Comparison of ENCODE assay signal across 8 cellular contexts in the genomic region with DNA sequence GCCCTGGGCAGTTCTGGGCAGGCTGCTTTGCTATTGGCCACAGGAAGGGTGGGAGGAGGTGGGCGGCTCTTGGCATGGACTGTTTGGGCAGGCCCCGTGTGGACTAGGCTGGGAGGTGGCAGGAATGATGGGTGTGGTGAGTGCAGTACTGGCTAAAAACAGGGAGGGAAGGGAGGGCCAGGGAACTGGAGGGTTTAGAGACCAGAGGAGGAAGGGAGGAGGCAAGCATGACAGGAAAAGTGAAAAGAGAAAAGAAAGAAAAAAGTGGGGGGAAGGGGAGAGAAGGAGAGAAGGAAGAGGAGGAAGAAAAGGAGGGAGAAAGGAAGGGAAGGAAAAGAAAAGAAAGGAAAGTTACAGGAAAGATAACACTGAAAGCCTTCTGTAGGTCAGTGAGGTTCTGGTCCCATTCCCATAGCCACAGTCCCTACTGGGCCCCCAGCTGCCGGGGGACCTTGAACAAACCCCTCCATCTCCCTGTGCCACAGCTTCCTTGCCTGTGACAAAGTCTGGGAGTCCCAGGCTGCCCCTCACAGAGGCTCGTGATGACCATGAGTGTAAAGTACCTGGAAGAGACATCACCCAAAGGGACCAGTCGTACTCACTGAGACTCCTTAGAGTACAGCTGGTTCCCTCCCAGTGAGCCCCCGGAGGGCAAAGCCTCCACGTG. TPM values are rescaled to one million over a fixed set of nuclear protein-coding genes. Genes with fewer than 3 reads are reported as not detected.
DNase-seq lines count a peak whose midpoint lies in the region; ATAC-seq and TF ChIP-seq lines count a peak whose summit lies in the region.

No MANE protein-coding gene starts in this region.

- TF ChIP-seq CTCF in fibroblast of villous mesenchyme (IDR thresholded peaks at IDR 0.05; ENCODE audit: insufficient read depth, low read depth, low read length) = no peak

- no peak overlapping the region for H3K4me3 ChIP-seq in fibroblast of villous mesenchyme (ENCODE audit: low read depth, low read length)

- ATAC-seq in GM21367 (IDR thresholded peaks at IDR 0.05; ENCODE audit: unreplicated experiment) = no peak

- peak; percentile 30 for DNase-seq in DMS153 (lab: John Stamatoyannopoulos, UW)
- peak; percentile 71 for DNase-seq in NCI-H748 (lab: John Stamatoyannopoulos, UW; ENCODE audit: unreplicated experiment)
- peak; percentile 39 for DNase-seq in fibroblast of villous mesenchyme (ENCODE audit: low read depth)
- peak; percentile 20 for DNase-seq in renal cortical epithelial cell (ENCODE audit: low read depth)
- DNase-seq in NK-92 treated with Interleukin-12 subunit alpha and Interleukin-12 subunit beta, amount 100 ng/mL, for 24 hours (lab: John Stamatoyannopoulos, UW) = no peak
- no peak for DNase-seq in NCI-H2171 (lab: John Stamatoyannopoulos, UW)
- DNase-seq in NCI-H1048 (lab: John Stamatoyannopoulos, UW) = no peak

RNA-seq across cellular contexts. Expression of gene C14orf132, which starts 1.1 kb away (rescaled TPM):
- total RNA-seq in fibroblast of villous mesenchyme = 20.6 and 22.9 TPM in 2 replicates
- total RNA-seq in renal cortical epithelial cell = 0.87 and 22.5 TPM in 2 replicates

Comparison
In these comparisons a context has a peak if more than half of its experiments do, and no peak if none do; other contexts are left out.
1. DNase-seq: peak in DMS153 (single experiment), NCI-H748 (single experiment), fibroblast of villous mesenchyme (single experiment) and renal cortical epithelial cell (single experiment); none in NK-92 treated with Interleukin-12 subunit alpha and Interleukin-12 subunit beta, amount 100 ng/mL, for 24 hours (single experiment), NCI-H2171 (single experiment) and NCI-H1048 (single experiment).